In genomic region chr6:98946266-98946817, GRCh38 we compare ENCODE assay signal across 8 cellular contexts. TPM values are rescaled to one million over a fixed set of nuclear protein-coding genes. Genes with fewer than 3 reads are reported as not detected.
A peak's percentile ranks its signal among the peaks of the same experiment; 100 is the strongest.
DNase-seq lines count a peak whose midpoint lies in the region; ATAC-seq and TF ChIP-seq lines count a peak whose summit lies in the region.

No MANE protein-coding gene starts in this region.

- peaks cover 26% of the 10 kb centered on the region for H3K4me1 ChIP-seq in DND-41 (ENCODE audit: insufficient read depth, low read length)
- peaks cover 15% of the 10 kb centered on the region for H3K4me1 ChIP-seq in OCI-LY7 (ENCODE audit: insufficient read depth, low read length, poor library complexity, severe bottlenecking)

- peak overlapping the region; percentile 67 for H3K9ac ChIP-seq in DND-41 (ENCODE audit: low read depth, low read length)

- TF ChIP-seq CTCF in DND-41 (IDR thresholded peaks at IDR 0.05; ENCODE audit: borderline replicate concordance, extremely low read depth, low read length, poor library complexity, severe bottlenecking) (no peak), OCI-LY7 (conservative IDR thresholded peaks at IDR 0.05; ENCODE audit: low read length) (no peak)

- H3K27me3 ChIP-seq in DND-41 (ENCODE audit: insufficient read depth, low read length, poor library complexity), result no peaks in the 10 kb centered on the region

- ATAC-seq in DND-41 (ENCODE audit: insufficient read depth, low read depth) (no peak), GM19467 (IDR thresholded peaks at IDR 0.05; ENCODE audit: unreplicated experiment) (no peak)

- POLR2A ChIA-PET in OCI-LY7 (lab: Charles Lee), result no interaction called here

- intact Hi-C loops in OCI-LY7 (cut with micrococcal nuclease; ENCODE audit: unreplicated experiment), result loop anchor here (5.0 kb wide), 1 partner anchor 621 kb away; the partner anchor contains the start of gene CCNC

- BruUV-seq in OCI-LY7 (replicated peaks; lab: Mats Ljungman, UMichigan), result TSS peak; percentile 67

- H3K79me2 ChIP-seq in DND-41 (ENCODE audit: insufficient read depth, low read length), result peaks cover 60% of the 10 kb centered on the region
- peaks cover 59% of the 10 kb centered on the region for H3K79me2 ChIP-seq in OCI-LY7 (ENCODE audit: insufficient read depth, low read depth, low read length)

- peak overlapping the region; percentile 68 for H3K4me2 ChIP-seq in DND-41 (ENCODE audit: insufficient read depth, low read length)
- peak overlapping the region; percentile 81 for H3K4me2 ChIP-seq in OCI-LY7 (ENCODE audit: low read length)

- peaks cover 5% of the 10 kb centered on the region for H3K9me3 ChIP-seq in DND-41 (ENCODE audit: insufficient read depth, low read length, severe bottlenecking)
- peaks cover 23% of the 10 kb centered on the region for H3K9me3 ChIP-seq in OCI-LY7 (ENCODE audit: low read length)

- H3K27ac ChIP-seq in DND-41 (ENCODE audit: low read length) (peak overlapping the region; percentile 74), OCI-LY7 (ENCODE audit: low read depth, low read length, poor library complexity, severe bottlenecking) (peak overlapping the region; percentile 73), epithelial cell of prostate (peak overlapping the region; percentile 67)

- H3K36me3 ChIP-seq in DND-41 (ENCODE audit: insufficient read depth, low read length) (peaks cover 5% of the 10 kb centered on the region; the same call in 1 of the 2 replicates), OCI-LY7 (ENCODE audit: insufficient read depth, low read length) (peaks cover 25% of the 10 kb centered on the region)

- H2AFZ ChIP-seq in DND-41 (ENCODE audit: low read depth, low read length) (peak overlapping the region; percentile 76), OCI-LY7 (ENCODE audit: low read length) (peak overlapping the region; percentile 56; the same call in 1 of the 2 replicates)

- peaks cover 2% of the 10 kb centered on the region; the same call in 1 of the 2 replicates for H4K20me1 ChIP-seq in DND-41 (ENCODE audit: insufficient read depth, low read length)
- H4K20me1 ChIP-seq in OCI-LY7 (ENCODE audit: insufficient read depth, low read length), result peaks cover 3% of the 10 kb centered on the region; the same call in 1 of the 2 replicates

- H3K4me3 ChIP-seq in DND-41 (ENCODE audit: low read depth in 1 of 2, low read length in 2 of 2) (peak overlapping the region; percentile 38 to 67; a peak in 3 of 4 replicates), OCI-LY7 (ENCODE audit: low read depth, low read length, poor library complexity, severe bottlenecking) (peak overlapping the region; percentile 83)

- H3K9me2 ChIP-seq in OCI-LY7 (ENCODE audit: insufficient read depth, low read length), result no peaks in the 10 kb centered on the region

- CTCF ChIA-PET in OCI-LY7 (lab: Charles Lee; ENCODE audit: unreplicated experiment), result no interaction called here

- DNase-seq in DND-41, result no peak
- DNase-seq in OCI-LY7 (ENCODE audit: low spot score), result peak; percentile 13
- no peak for DNase-seq in epithelial cell of prostate (ENCODE audit: low read depth, low spot score)
- peak; percentile 55 for DNase-seq in pons (ENCODE audit: low spot score)
- DNase-seq in GM19238 (ENCODE audit: insufficient read length, low spot score), result no peak
- DNase-seq in stimulated activated CD4-positive, alpha-beta T cell treated with anti-CD3 and anti-CD28 coated beads, Interleukin-15, amount 100 ng/mL, for 24 hours, result no peak
- no peak for DNase-seq in DMS114 treated with DMSO at 0.1 percent for 48 hours (lab: John Stamatoyannopoulos, UW; ENCODE audit: unreplicated experiment)

RNA-seq across cellular contexts. Expression of gene FBXL4, which starts 1.4 kb away (rescaled TPM):
- 8.0 and 14.5 TPM in 2 replicates for total RNA-seq in OCI-LY7 (2014; rRNA removed; shearing (Covaris generic))
- 20.9 and 22.2 TPM in 2 replicates for total RNA-seq in OCI-LY7 (2022)

Comparison
In these comparisons a context has a peak if more than half of its experiments do, and no peak if none do; other contexts are left out.
1. DNase-seq: peak in OCI-LY7 (single experiment) and pons (single experiment); none in DND-41 (single experiment), epithelial cell of prostate (single experiment), GM19238 (single experiment), stimulated activated CD4-positive, alpha-beta T cell treated with anti-CD3 and anti-CD28 coated beads, Interleukin-15, amount 100 ng/mL, for 24 hours (single experiment) and DMS114 treated with DMSO at 0.1 percent for 48 hours (single experiment).
2. Peak in every context shown above with its lines, with median percentiles within 50 percentile points of each other: H3K27ac ChIP-seq.